ENCODE assay signal across 20 cellular contexts in the genomic region with DNA sequence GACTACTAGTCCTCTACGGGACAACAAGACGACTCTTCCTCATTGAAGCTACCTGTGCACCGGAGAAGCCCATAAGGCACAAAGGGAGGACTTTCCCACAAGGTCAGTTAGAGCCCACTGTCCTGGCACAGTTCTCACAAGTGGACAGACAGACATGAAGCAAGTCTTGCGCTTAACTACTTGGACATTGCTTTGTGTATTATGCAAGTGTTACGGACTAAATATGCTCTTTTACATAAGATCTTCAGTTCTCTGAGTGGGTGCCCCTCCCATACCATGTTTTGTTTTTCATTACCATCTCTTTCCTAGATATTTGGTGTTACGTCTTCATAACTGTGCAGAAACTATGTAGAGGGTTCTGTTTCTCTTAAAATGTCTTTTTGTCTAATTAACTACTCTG. TPM values are rescaled to one million over a fixed set of nuclear protein-coding genes. Genes with fewer than 3 reads are reported as not detected.
DNase-seq lines count a peak whose midpoint lies in the region; ATAC-seq and TF ChIP-seq lines count a peak whose summit lies in the region.
"Had no signal": no experiment of that assay in that cellular context is flagged by ENCODE, and none has a peak within 500 bp of the region (broad histone marks: within the 10 kb centered on the region; RNA-seq: fewer than 3 reads in every experiment).

No MANE protein-coding gene starts in this region.

- H3K9ac ChIP-seq in endodermal cell (ENCODE audit: extremely low read depth, low read length, poor library complexity, severe bottlenecking): no peak overlapping the region
- H3K9ac ChIP-seq: KMS-11 had no signal

- H3K4me3 Mint-ChIP-seq in activated T-cell treated with anti-CD3 and anti-CD28 coated beads, Interleukin-2, amount 50 U/mL, for 24 hours: no peak overlapping the region
- H3K4me3 Mint-ChIP-seq in CD4-positive, CD25-positive, alpha-beta regulatory T cell: no peak overlapping the region
- H3K4me3 Mint-ChIP-seq in endodermal cell: no peak overlapping the region
- no peak overlapping the region for H3K4me3 Mint-ChIP-seq in osteocyte (ENCODE audit: unreplicated experiment)
- no peak overlapping the region for H3K4me3 Mint-ChIP-seq in HFFc6

- no peaks in the 10 kb centered on the region for H3K27me3 ChIP-seq in CD4-positive, CD25-positive, alpha-beta regulatory T cell (ENCODE audit: control insufficient read depth, insufficient read depth, low read length)
- no peaks in the 10 kb centered on the region for H3K27me3 ChIP-seq in endodermal cell (ENCODE audit: control insufficient read depth, insufficient read depth, low read length, poor library complexity, severe bottlenecking)

- no peaks in the 10 kb centered on the region for H3K9me3 ChIP-seq in CD4-positive, CD25-positive, alpha-beta regulatory T cell (ENCODE audit: control insufficient read depth in 2 of 2, low read length in 2 of 2)
- no peaks in the 10 kb centered on the region for H3K9me3 ChIP-seq in endodermal cell (ENCODE audit: control insufficient read depth, low read length)

- no peak overlapping the region for H3K4me3 ChIP-seq in CD4-positive, CD25-positive, alpha-beta regulatory T cell (ENCODE audit: low read depth, low read length)
- no peak overlapping the region for H3K4me3 ChIP-seq in endodermal cell (ENCODE audit: low read length)

- no peak for TF ChIP-seq CTCF in endodermal cell (conservative IDR thresholded peaks at IDR 0.05)
- no peak for TF ChIP-seq CTCF in osteocyte (IDR thresholded peaks at IDR 0.05)
- no peak for TF ChIP-seq CTCF in HFFc6 (IDR thresholded peaks at IDR 0.05)

- no peaks in the 10 kb centered on the region for H3K27me3 Mint-ChIP-seq in activated T-cell treated with anti-CD3 and anti-CD28 coated beads, Interleukin-2, amount 50 U/mL, for 24 hours
- H3K27me3 Mint-ChIP-seq in CD4-positive, CD25-positive, alpha-beta regulatory T cell: no peaks in the 10 kb centered on the region
- no peaks in the 10 kb centered on the region for H3K27me3 Mint-ChIP-seq in endodermal cell (ENCODE audit: insufficient read depth)
- H3K27me3 Mint-ChIP-seq in osteocyte (ENCODE audit: unreplicated experiment): no peaks in the 10 kb centered on the region
- no peaks in the 10 kb centered on the region for H3K27me3 Mint-ChIP-seq in HFFc6 (ENCODE audit: insufficient read depth)

- peaks cover 4% of the 10 kb centered on the region for H3K4me1 Mint-ChIP-seq in activated T-cell treated with anti-CD3 and anti-CD28 coated beads, Interleukin-2, amount 50 U/mL, for 24 hours (ENCODE audit: low read depth)
- peaks cover 5 to 19% (median 11%) of the 10 kb centered on the region in 4 donors for H3K4me1 Mint-ChIP-seq in CD4-positive, CD25-positive, alpha-beta regulatory T cell
- H3K4me1 Mint-ChIP-seq in endodermal cell (peaks cover 19% of the 10 kb centered on the region), osteocyte (ENCODE audit: unreplicated experiment) (peaks cover 5% of the 10 kb centered on the region), HFFc6 (ENCODE audit: low read depth) (no peaks in the 10 kb centered on the region)

- H3K9me3 Mint-ChIP-seq in activated T-cell treated with anti-CD3 and anti-CD28 coated beads, Interleukin-2, amount 50 U/mL, for 24 hours: no peaks in the 10 kb centered on the region
- peaks cover 0 to 1% (median 0%) of the 10 kb centered on the region in 7 donors for H3K9me3 Mint-ChIP-seq in CD4-positive, CD25-positive, alpha-beta regulatory T cell
- H3K9me3 Mint-ChIP-seq in endodermal cell (peaks cover 3% of the 10 kb centered on the region), osteocyte (ENCODE audit: unreplicated experiment) (no peaks in the 10 kb centered on the region), HFFc6 (no peaks in the 10 kb centered on the region)

- WGBS in endodermal cell (ENCODE audit: insufficient coverage in 1 of 2, insufficient read length in 1 of 2), 2 experiments: 97 to 98% methylated on average over 5 to 6 of the region's 6 CpGs

- no peak for ATAC-seq in CD4-positive, CD25-positive, alpha-beta regulatory T cell (ENCODE audit: low read depth in 2 of 2)
- ATAC-seq in GM19328 (IDR thresholded peaks at IDR 0.05; ENCODE audit: unreplicated experiment) (no peak), HG02571 (IDR thresholded peaks at IDR 0.05; ENCODE audit: unreplicated experiment) (no peak)
- ATAC-seq: Right ventricle myocardium inferior had no signal

- H3K4me1 ChIP-seq in CD4-positive, CD25-positive, alpha-beta regulatory T cell (ENCODE audit: control insufficient read depth, insufficient read depth, low read length, poor library complexity, severe bottlenecking): no peaks in the 10 kb centered on the region
- H3K4me1 ChIP-seq in endodermal cell (ENCODE audit: control insufficient read depth, insufficient read depth, low read length): peaks cover 7% of the 10 kb centered on the region

- peaks cover 95% of the 10 kb centered on the region for H3K36me3 Mint-ChIP-seq in activated T-cell treated with anti-CD3 and anti-CD28 coated beads, Interleukin-2, amount 50 U/mL, for 24 hours (ENCODE audit: low read depth)
- peaks cover 55% of the 10 kb centered on the region for H3K36me3 Mint-ChIP-seq in CD4-positive, CD25-positive, alpha-beta regulatory T cell
- H3K36me3 Mint-ChIP-seq in endodermal cell (ENCODE audit: low read depth) (peaks cover 71% of the 10 kb centered on the region), osteocyte (ENCODE audit: unreplicated experiment) (peaks cover 71% of the 10 kb centered on the region), HFFc6 (ENCODE audit: low read depth) (peaks cover 47% of the 10 kb centered on the region)

- peak overlapping the region; percentile 13 for H3K27ac Mint-ChIP-seq in activated T-cell treated with anti-CD3 and anti-CD28 coated beads, Interleukin-2, amount 50 U/mL, for 24 hours
- peak overlapping the region in 2 of 3 donors; percentile 31 to 33 for H3K27ac Mint-ChIP-seq in CD4-positive, CD25-positive, alpha-beta regulatory T cell
- H3K27ac Mint-ChIP-seq in endodermal cell (no peak overlapping the region), osteocyte (ENCODE audit: unreplicated experiment) (peak overlapping the region; percentile 0), HFFc6 (no peak overlapping the region)

- no peak for DNase-seq in activated T-cell treated with anti-CD3 and anti-CD28 coated beads, Interleukin-2, amount 50 U/mL, for 24 hours
- no peak for DNase-seq in activated T-cell treated with anti-CD3 and anti-CD28 coated beads, Interleukin-2, amount 50 U/mL, for 48 hours
- DNase-seq in CD4-positive, CD25-positive, alpha-beta regulatory T cell: no peak
- DNase-seq in endodermal cell (peak; percentile 17), osteocyte (ENCODE audit: extremely low spot score, unreplicated experiment) (no peak), HFFc6 (no peak)
- DNase-seq: C1 segment of cervical spinal cord; DMS79 treated with DMSO at 0.1 percent for 48 hours; MV-4-11; NCI-H1694 treated with DMSO at 0.1 percent for 48 hours; NCI-H510A; NCI-H748 treated with DMSO at 0.1 percent for 48 hours; NK-92 treated with Interleukin-12 subunit alpha and Interleukin-12 subunit beta, amount 100 ng/mL, for 24 hours had no signal

- H3K36me3 ChIP-seq in CD4-positive, CD25-positive, alpha-beta regulatory T cell (ENCODE audit: control insufficient read depth, insufficient read depth, low read length): peaks cover 96% of the 10 kb centered on the region
- H3K36me3 ChIP-seq in endodermal cell (ENCODE audit: control insufficient read depth, insufficient read depth, low read length): peaks cover 90% of the 10 kb centered on the region

- H3K27ac ChIP-seq in CD4-positive, CD25-positive, alpha-beta regulatory T cell (ENCODE audit: insufficient read depth, low read length, poor library complexity, severe bottlenecking): no peak overlapping the region
- H3K27ac ChIP-seq in endodermal cell (ENCODE audit: low read depth, low read length): no peak overlapping the region
- H3K27ac ChIP-seq: KMS-11 had no signal

RNA-seq across cellular contexts. Expression of gene ANKRD40CL, which starts 18.1 kb away (rescaled TPM):
- total RNA-seq in CD4-positive, CD25-positive, alpha-beta regulatory T cell: not detected
- polyA plus RNA-seq in CD4-positive, CD25-positive, alpha-beta regulatory T cell: not detected
- not detected for total RNA-seq in endodermal cell
- polyA plus RNA-seq in endodermal cell (2013, experiment 1 of 2): not detected
- not detected for polyA plus RNA-seq in endodermal cell (2013, experiment 2 of 2)
- not detected in 2 replicates for total RNA-seq in osteocyte
- total RNA-seq in HFFc6 (2021; fragmentation: NEBNext Ultra II Directional; extraction: Animal tissue kit (Norgen Biotek cat#: 25700)): not detected
- total RNA-seq: H4, OCI-LY7, Right ventricle myocardium inferior, SK-MEL-5 had no signal

RNA-seq across cellular contexts. Expression of gene LUC7L3, which starts 29.8 kb away (rescaled TPM):
- 143 TPM for total RNA-seq in CD4-positive, CD25-positive, alpha-beta regulatory T cell
- polyA plus RNA-seq in CD4-positive, CD25-positive, alpha-beta regulatory T cell: 10 to 100 TPM; 44.9 to 54.0 (median 48.9) TPM
- total RNA-seq in endodermal cell: 100 to 1,000 TPM; 122 to 169 TPM
- polyA plus RNA-seq in endodermal cell (2013, experiment 1 of 2): 252 TPM
- polyA plus RNA-seq in endodermal cell (2013, experiment 2 of 2): 214 TPM
- 86.1 and 105 TPM in 2 replicates for total RNA-seq in osteocyte
- 10 to 100 TPM; 54.0 to 76.3 (median 59.1) TPM for total RNA-seq in HFFc6 (2021; fragmentation: NEBNext Ultra II Directional; extraction: Animal tissue kit (Norgen Biotek cat#: 25700))

RNA-seq across cellular contexts. Expression of gene ANKRD40, which starts 41.5 kb away (rescaled TPM):
- 24.0 TPM for total RNA-seq in CD4-positive, CD25-positive, alpha-beta regulatory T cell
- polyA plus RNA-seq in CD4-positive, CD25-positive, alpha-beta regulatory T cell: 1 to 10 TPM; 3.8 to 5.7 (median 4.5) TPM
- total RNA-seq in endodermal cell: 10 to 100 TPM; 44.9 to 60.3 TPM
- 38.1 TPM for polyA plus RNA-seq in endodermal cell (2013, experiment 1 of 2)
- 37.3 TPM for polyA plus RNA-seq in endodermal cell (2013, experiment 2 of 2)
- 38.4 and 41.1 TPM in 2 replicates for total RNA-seq in osteocyte
- 10 to 100 TPM; 43.1 to 48.4 (median 46.6) TPM for total RNA-seq in HFFc6 (2021; fragmentation: NEBNext Ultra II Directional; extraction: Animal tissue kit (Norgen Biotek cat#: 25700))

Comparison
In these comparisons a context has a peak if more than half of its experiments do, and no peak if none do; other contexts are left out.
1. H3K27ac Mint-ChIP-seq: peak in activated T-cell treated with anti-CD3 and anti-CD28 coated beads, Interleukin-2, amount 50 U/mL, for 24 hours (single experiment), CD4-positive, CD25-positive, alpha-beta regulatory T cell (2 of 3) and osteocyte (single experiment); none in endodermal cell (single experiment) and HFFc6 (single experiment).